Comparison of ENCODE assay signal across 10 cellular contexts in genomic region chr19:14561832-14562351, GRCh38. TPM values are rescaled to one million over a fixed set of nuclear protein-coding genes. Genes with fewer than 3 reads are reported as not detected.
DNase-seq lines count a peak whose midpoint lies in the region; TF ChIP-seq lines count a peak whose summit lies in the region.
"Had no signal": no experiment of that assay in that cellular context is flagged by ENCODE, and none has a peak within 500 bp of the region (broad histone marks: within the 10 kb centered on the region; RNA-seq: fewer than 3 reads in every experiment).

No MANE protein-coding gene starts in this region.

- no peaks in the 10 kb centered on the region for H3K27me3 Mint-ChIP-seq in chondrocyte (ENCODE audit: low read depth)

- WGBS in HUES64: 80% methylated on average over 22 of the region's 22 CpGs

- in situ Hi-C loops in ACHN (cut with HindIII; ENCODE audit: low pct_ligation_motif_present, low pct_unique_long_range_greater_than_20kb, low sequenced_read_pairs): no loop called here

- H3K4me3 ChIP-seq in HUES64 (ENCODE audit: low read length) (no peak overlapping the region), subcutaneous abdominal adipose tissue (ENCODE audit: low read depth in 1 of 5, low read length in 5 of 5) (peak overlapping the region in 3 of 5 donors; percentile 18 to 61 (median 54)), BE2C (ENCODE audit: low read depth, low read length) (no peak overlapping the region)

- H3K4me3 Mint-ChIP-seq in chondrocyte (ENCODE audit: unreplicated experiment): no peak overlapping the region

- H3K9me3 ChIP-seq in HUES64 (ENCODE audit: insufficient read depth, low read depth, low read length) (no peaks in the 10 kb centered on the region), subcutaneous abdominal adipose tissue (ENCODE audit: control insufficient read depth in 5 of 5, low read length in 5 of 5) (no peaks in the 10 kb centered on the region), BE2C (no peaks in the 10 kb centered on the region)

- H3K27me3 ChIP-seq in HUES64 (ENCODE audit: insufficient read depth, low read length): no peaks in the 10 kb centered on the region
- H3K27me3 ChIP-seq in layer of hippocampus (ENCODE audit: control insufficient read depth, insufficient read depth, low read length): no peaks in the 10 kb centered on the region
- no peaks in the 10 kb centered on the region for H3K27me3 ChIP-seq in subcutaneous abdominal adipose tissue (ENCODE audit: control insufficient read depth in 5 of 5, insufficient read depth in 4 of 5, low read length in 5 of 5)
- no peaks in the 10 kb centered on the region for H3K27me3 ChIP-seq in BE2C

- peak overlapping the region; percentile 83 for H3K27ac Mint-ChIP-seq in chondrocyte (ENCODE audit: unreplicated experiment)

- peaks cover 1% of the 10 kb centered on the region for H3K36me3 Mint-ChIP-seq in chondrocyte (ENCODE audit: low read depth)

- peaks cover 24% of the 10 kb centered on the region for H3K4me1 Mint-ChIP-seq in chondrocyte (ENCODE audit: low read depth)

- no peaks in the 10 kb centered on the region for H3K9me3 Mint-ChIP-seq in chondrocyte (ENCODE audit: low read depth)

- H3K4me1 ChIP-seq in HUES64 (ENCODE audit: insufficient read depth, low read length): peaks cover 41% of the 10 kb centered on the region
- H3K4me1 ChIP-seq in subcutaneous abdominal adipose tissue (ENCODE audit: control insufficient read depth in 5 of 5, insufficient read depth in 5 of 5, low read length in 5 of 5): peaks cover 10 to 55% (median 47%) of the 10 kb centered on the region in 5 donors
- H3K4me1 ChIP-seq in BE2C: peaks cover 9% of the 10 kb centered on the region

- H3K27ac ChIP-seq in HUES64 (ENCODE audit: low read depth, low read length): peak overlapping the region; percentile 55
- H3K27ac ChIP-seq in layer of hippocampus (ENCODE audit: low read depth, low read length): peak overlapping the region; percentile 86
- H3K27ac ChIP-seq in subcutaneous abdominal adipose tissue (ENCODE audit: low read depth, low read length): peak overlapping the region; percentile 85

- peaks cover 15% of the 10 kb centered on the region for H3K36me3 ChIP-seq in HUES64 (ENCODE audit: insufficient read depth, low read length)
- H3K36me3 ChIP-seq in subcutaneous abdominal adipose tissue (ENCODE audit: control insufficient read depth in 5 of 5, insufficient read depth in 5 of 5, low read length in 5 of 5): peaks cover 0 to 35% (median 21%) of the 10 kb centered on the region in 5 donors
- H3K36me3 ChIP-seq in BE2C: peaks cover 28% of the 10 kb centered on the region

- no peak for DNase-seq in chondrocyte (ENCODE audit: low spot score)
- DNase-seq in NCI-H1105 (lab: John Stamatoyannopoulos, UW): no peak
- DNase-seq in ACHN: no peak
- no peak for DNase-seq in BE2C
- no peak for DNase-seq in DMS79 treated with DMSO at 0.1 percent for 48 hours (lab: John Stamatoyannopoulos, UW)
- DNase-seq: occipital lobe had no signal

- H3K9ac ChIP-seq in HUES64 (ENCODE audit: low read depth, low read length) (peak overlapping the region; percentile 44; the same call in 1 of the 2 replicates), subcutaneous abdominal adipose tissue (ENCODE audit: low read length in 5 of 5) (peak overlapping the region; percentile 48 to 82 (median 61))

- TF ChIP-seq CTCF in chondrocyte (IDR thresholded peaks at IDR 0.05): no peak
- TF ChIP-seq CTCF in BE2C (IDR thresholded peaks at IDR 0.05; ENCODE audit: low read depth, low read length): no peak

RNA-seq across cellular contexts. Expression of gene NDUFB7, which starts 10.0 kb away (rescaled TPM):
- polyA plus RNA-seq in HUES64 (2013, experiment 1 of 2): 132 TPM
- polyA plus RNA-seq in HUES64 (2013, experiment 2 of 2): 143 TPM
- total RNA-seq in chondrocyte: 126 to 154 TPM (median 128 TPM) in 3 replicates
- polyA plus RNA-seq in BE2C (2012; ENCODE audit: insufficient read depth, insufficient read length, low read depth): 947 TPM

RNA-seq across cellular contexts. Expression of gene CLEC17A, which starts 21.0 kb away (rescaled TPM):
- polyA plus RNA-seq in HUES64 (2013, experiment 1 of 2): not detected
- not detected for polyA plus RNA-seq in HUES64 (2013, experiment 2 of 2)
- total RNA-seq in chondrocyte: not detected in 3 replicates
- polyA plus RNA-seq in BE2C (2012; ENCODE audit: insufficient read depth, insufficient read length, low read depth): not detected
- total RNA-seq: HT1080 had no signal

RNA-seq across cellular contexts. Expression of gene TECR, which starts 32.5 kb away (rescaled TPM):
- 87.7 TPM for polyA plus RNA-seq in HUES64 (2013, experiment 1 of 2)
- 95.2 TPM for polyA plus RNA-seq in HUES64 (2013, experiment 2 of 2)
- 69.4 to 98.0 TPM (median 70.7 TPM) in 3 replicates for total RNA-seq in chondrocyte
- 236 TPM for polyA plus RNA-seq in BE2C (2012; ENCODE audit: insufficient read depth, insufficient read length, low read depth)

RNA-seq across cellular contexts. Expression of gene DNAJB1, which starts 43.7 kb away (rescaled TPM):
- 51.3 TPM for polyA plus RNA-seq in HUES64 (2013, experiment 1 of 2)
- polyA plus RNA-seq in HUES64 (2013, experiment 2 of 2): 46.2 TPM
- total RNA-seq in chondrocyte: 63.1 to 85.1 TPM (median 77.2 TPM) in 3 replicates
- polyA plus RNA-seq in BE2C (2012; ENCODE audit: insufficient read depth, insufficient read length, low read depth): 90.6 TPM

Comparison
In these comparisons a context has a peak if more than half of its experiments do, and no peak if none do; other contexts are left out.
1. H3K4me3 ChIP-seq: peak in subcutaneous abdominal adipose tissue (3 of 5); none in HUES64 (single experiment) and BE2C (single experiment).
2. Peak in every context shown above with its lines, with median percentiles within 50 percentile points of each other: H3K27ac ChIP-seq.